ENCODE assay signal across 9 cellular contexts in genomic region chr3:186277268-186277909, GRCh38.
DNase-seq lines count a peak whose midpoint lies in the region; ATAC-seq and TF ChIP-seq lines count a peak whose summit lies in the region.
"Had no signal": no experiment of that assay in that cellular context is flagged by ENCODE, and none has a peak within 500 bp of the region (broad histone marks: within the 10 kb centered on the region; RNA-seq: fewer than 3 reads in every experiment).

No MANE protein-coding gene starts in this region.

- H3K36me3 ChIP-seq in mesendoderm (ENCODE audit: control insufficient read depth, insufficient read depth, low read length) = no peaks in the 10 kb centered on the region

- no peak overlapping the region for H3K18ac ChIP-seq in mesendoderm (ENCODE audit: low read length)

- no peak overlapping the region for H3K4me2 ChIP-seq in mesendoderm (ENCODE audit: low read length)

- no CpG with 5 or more reads among the region's 10 CpGs for WGBS in mesendoderm (ENCODE audit: extremely low coverage, insufficient coverage, low lambda C conversion rate)

- H3K79me2 ChIP-seq in mesendoderm (ENCODE audit: control insufficient read depth, insufficient read depth, low read length) = no peaks in the 10 kb centered on the region

- H4K5ac ChIP-seq in mesendoderm (ENCODE audit: low read length) = no peak overlapping the region

- H3K23ac ChIP-seq in mesendoderm (ENCODE audit: low read length) = no peak overlapping the region

- ATAC-seq in activated T-cell treated with anti-CD3 and anti-CD28 coated beads, Interleukin-2, amount 50 U/mL, for 4 hours = no peak
- ATAC-seq in HG03457 (IDR thresholded peaks at IDR 0.05; ENCODE audit: unreplicated experiment) = no peak

- H3K4me1 Mint-ChIP-seq in activated T-cell treated with anti-CD3 and anti-CD28 coated beads, Interleukin-2, amount 50 U/mL, for 4 hours (ENCODE audit: low read depth) = no peaks in the 10 kb centered on the region

- no peaks in the 10 kb centered on the region for H3K9me3 Mint-ChIP-seq in activated T-cell treated with anti-CD3 and anti-CD28 coated beads, Interleukin-2, amount 50 U/mL, for 4 hours

- no peaks in the 10 kb centered on the region for H3K27me3 ChIP-seq in mesendoderm (ENCODE audit: insufficient read depth, low read length, poor library complexity)

- H2AK5ac ChIP-seq in mesendoderm (ENCODE audit: low read length) = no peak overlapping the region

- no peak overlapping the region for H2BK15ac ChIP-seq in mesendoderm (replicated peaks; ENCODE audit: low read depth)

- no peak overlapping the region for H3K56ac ChIP-seq in mesendoderm (ENCODE audit: low read length)

- H4K8ac ChIP-seq in mesendoderm (ENCODE audit: low read depth, low read length) = no peak overlapping the region

- peak; percentile 48 for TF ChIP-seq CTCF in C4-2B (conservative IDR thresholded peaks at IDR 0.05)

- no peak overlapping the region for H2BK120ac ChIP-seq in mesendoderm (ENCODE audit: low read depth, low read length)

- H3K27me3 Mint-ChIP-seq in activated T-cell treated with anti-CD3 and anti-CD28 coated beads, Interleukin-2, amount 50 U/mL, for 4 hours (ENCODE audit: low read depth) = no peaks in the 10 kb centered on the region

- H3K4me3 ChIP-seq in mesendoderm (ENCODE audit: low read length) = no peak overlapping the region

- no peak overlapping the region for H3K9ac ChIP-seq in mesendoderm (ENCODE audit: low read length)

- no peaks in the 10 kb centered on the region for H3K4me1 ChIP-seq in mesendoderm (ENCODE audit: control insufficient read depth, low read depth, low read length)

- peak; percentile 42 for DNase-seq in M059J (ENCODE audit: low read depth)
- peak; percentile 42 for DNase-seq in dedifferentiated amniotic fluid mesenchymal stem cell (ENCODE audit: extremely low spot score)
- DNase-seq in mesendoderm = peak; percentile 62
- DNase-seq in NAMALWA (ENCODE audit: low spot score) = no peak
- no peak for DNase-seq in ureter (ENCODE audit: low spot score)
- no peak for DNase-seq in activated T-cell treated with anti-CD3 and anti-CD28 coated beads, Interleukin-2, amount 50 U/mL, for 4 hours
- DNase-seq: occipital lobe had no signal

- H3K36me3 Mint-ChIP-seq in activated T-cell treated with anti-CD3 and anti-CD28 coated beads, Interleukin-2, amount 50 U/mL, for 4 hours (ENCODE audit: insufficient read depth) = no peaks in the 10 kb centered on the region

- H2BK5ac ChIP-seq in mesendoderm (ENCODE audit: low read length) = no peak overlapping the region

- no peaks in the 10 kb centered on the region for H3K79me1 ChIP-seq in mesendoderm (ENCODE audit: low read length)

- no peak overlapping the region for H3K4me3 Mint-ChIP-seq in activated T-cell treated with anti-CD3 and anti-CD28 coated beads, Interleukin-2, amount 50 U/mL, for 4 hours

- H3K27ac ChIP-seq in C4-2B = no peak overlapping the region
- no peak overlapping the region for H3K27ac ChIP-seq in mesendoderm (ENCODE audit: low read depth, low read length)

- H3K4ac ChIP-seq in mesendoderm (ENCODE audit: low read depth, low read length) = no peak overlapping the region

Comparison
In these comparisons a context has a peak if more than half of its experiments do, and no peak if none do; other contexts are left out.
1. DNase-seq: peak in M059J (single experiment), dedifferentiated amniotic fluid mesenchymal stem cell (single experiment) and mesendoderm (single experiment); none in NAMALWA (single experiment), ureter (single experiment) and activated T-cell treated with anti-CD3 and anti-CD28 coated beads, Interleukin-2, amount 50 U/mL, for 4 hours (single experiment).